ENCODE assay signal across 8 cellular contexts in genomic region chr13:77697208-77698103, GRCh38. TPM values are rescaled to one million over a fixed set of nuclear protein-coding genes. Genes with fewer than 3 reads are reported as not detected.
DNase-seq lines count a peak whose midpoint lies in the region; ATAC-seq and TF ChIP-seq lines count a peak whose summit lies in the region.

SLAIN1 (plus strand) TSS chr13:77697687; CDS start chr13:77697914, 227 bp downstream.

- no peaks in the 10 kb centered on the region for H3K36me3 ChIP-seq in HUES64 (ENCODE audit: insufficient read depth, low read length)
- no peaks in the 10 kb centered on the region for H3K36me3 ChIP-seq in OCI-LY7 (ENCODE audit: insufficient read depth, low read length)
- H3K36me3 ChIP-seq in esophagus squamous epithelium: no peaks in the 10 kb centered on the region
- H3K36me3 ChIP-seq in naive thymus-derived CD4-positive, alpha-beta T cell (ENCODE audit: control insufficient read depth in 2 of 3, insufficient read depth in 3 of 3, low read length in 3 of 3): no peaks in the 10 kb centered on the region

- H3K27ac ChIP-seq in HUES64 (ENCODE audit: low read depth, low read length) (no peak within 1 kb of the TSS; the same call in 1 of the 2 replicates), OCI-LY7 (ENCODE audit: low read depth, low read length, poor library complexity, severe bottlenecking) (peak within 1 kb of the TSS; percentile 24), esophagus squamous epithelium (peak within 1 kb of the TSS in 3 of 4 donors; percentile 67 to 71 (median 71))
- peak within 1 kb of the TSS; percentile 87 for H3K27ac ChIP-seq in naive thymus-derived CD4-positive, alpha-beta T cell (ENCODE audit: low read depth, low read length)

- POLR2A ChIA-PET in OCI-LY7 (lab: Charles Lee): interaction anchor here (0.5 to 0.9 kb wide), 5 partner anchors 21 to 349 kb away, joined by 3 to 4 read pairs (median 3); no protein-coding TSS in a partner anchor
- POLR2A ChIA-PET in naive thymus-derived CD4-positive, alpha-beta T cell (lab: Charles Lee): interaction anchor here (0.7 to 3.5 kb wide), 7 partner anchors 9 to 1837 kb away, joined by 3 to 13 read pairs (median 4); partner anchors contain the start of genes KCTD12 and MYCBP2

- intact Hi-C loops in OCI-LY7 (cut with micrococcal nuclease; ENCODE audit: unreplicated experiment) (loop anchor here (5.0 kb wide), 3 partner anchors 55 to 810 kb away; partner anchors contain the start of genes KCTD12 and MYCBP2), esophagus squamous epithelium (cut with DNase I) (no loop called here)
- intact Hi-C loops in naive thymus-derived CD4-positive, alpha-beta T cell (cut with micrococcal nuclease): loop anchor here (1.0 to 10.0 kb wide), 20 partner anchors 33 to 1935 kb away; partner anchors contain the start of genes CLN5 (in 2 of the 2), OBI1 (in 2 of the 2), POU4F1 (in 2 of the 2) and FBXL3 (in 1 of the 2)

- ATAC-seq in GM21360 (IDR thresholded peaks at IDR 0.05; ENCODE audit: unreplicated experiment): peak; percentile 71
- ATAC-seq in naive thymus-derived CD4-positive, alpha-beta T cell: peak; percentile 90
- peak; percentile 80 to 85 for ATAC-seq in stimulated activated naive B cell treated with anti-CD40 and anti-IgM and Interleukin-4, amounts not matched to agents 10 μg/mL and 1 μg/mL and 100 μg/mL, for 72 hours (replicated peaks)

- no TSS peak for BruUV-seq in OCI-LY7 (replicated peaks; lab: Mats Ljungman, UMichigan)

- H3K4me1 ChIP-seq in HUES64 (ENCODE audit: insufficient read depth, low read length) (peaks cover 20% of the 10 kb centered on the region), OCI-LY7 (ENCODE audit: insufficient read depth, low read length, poor library complexity, severe bottlenecking) (peaks cover 29% of the 10 kb centered on the region), esophagus squamous epithelium (peaks cover 0 to 39% (median 5%) of the 10 kb centered on the region in 3 donors)
- peaks cover 17 to 18% of the 10 kb centered on the region in 2 donors for H3K4me1 ChIP-seq in naive thymus-derived CD4-positive, alpha-beta T cell (ENCODE audit: control insufficient read depth in 2 of 2, insufficient read depth in 2 of 2, low read length in 2 of 2)

- H3K27ac Mint-ChIP-seq in naive thymus-derived CD4-positive, alpha-beta T cell: peak within 1 kb of the TSS; percentile 66 to 96 (median 86)
- peak within 1 kb of the TSS; percentile 95 for H3K27ac Mint-ChIP-seq in stimulated activated naive B cell treated with anti-CD40 and anti-IgM and Interleukin-4, amounts not matched to agents 10 μg/mL and 1 μg/mL and 100 μg/mL, for 72 hours

- TF ChIP-seq CTCF in OCI-LY7 (conservative IDR thresholded peaks at IDR 0.05; ENCODE audit: low read length): no peak
- TF ChIP-seq CTCF in esophagus squamous epithelium (IDR thresholded peaks at IDR 0.05): no peak

- H3K4me1 Mint-ChIP-seq in naive thymus-derived CD4-positive, alpha-beta T cell: peaks cover 13 to 53% (median 43%) of the 10 kb centered on the region in 7 donors
- peaks cover 16 to 29% of the 10 kb centered on the region in 2 donors for H3K4me1 Mint-ChIP-seq in stimulated activated naive B cell treated with anti-CD40 and anti-IgM and Interleukin-4, amounts not matched to agents 10 μg/mL and 1 μg/mL and 100 μg/mL, for 72 hours

- peak within 1 kb of the TSS; percentile 90 to 100 (median 95) for H3K4me3 Mint-ChIP-seq in naive thymus-derived CD4-positive, alpha-beta T cell
- peak within 1 kb of the TSS; percentile 95 to 99 for H3K4me3 Mint-ChIP-seq in stimulated activated naive B cell treated with anti-CD40 and anti-IgM and Interleukin-4, amounts not matched to agents 10 μg/mL and 1 μg/mL and 100 μg/mL, for 72 hours

- H3K9me3 ChIP-seq in HUES64 (ENCODE audit: insufficient read depth, low read depth, low read length): no peaks in the 10 kb centered on the region
- H3K9me3 ChIP-seq in OCI-LY7 (ENCODE audit: low read length): no peaks in the 10 kb centered on the region
- no peaks in the 10 kb centered on the region for H3K9me3 ChIP-seq in esophagus squamous epithelium
- no peaks in the 10 kb centered on the region for H3K9me3 ChIP-seq in naive thymus-derived CD4-positive, alpha-beta T cell (ENCODE audit: control insufficient read depth in 2 of 3, low read length in 3 of 3)

- peaks cover 22% of the 10 kb centered on the region; the same call in 1 of the 2 replicates for H3K79me2 ChIP-seq in OCI-LY7 (ENCODE audit: insufficient read depth, low read depth, low read length)

- H3K9me3 Mint-ChIP-seq in naive thymus-derived CD4-positive, alpha-beta T cell: peaks cover 0 to 2% (median 0%) of the 10 kb centered on the region in 11 donors
- no peaks in the 10 kb centered on the region for H3K9me3 Mint-ChIP-seq in stimulated activated naive B cell treated with anti-CD40 and anti-IgM and Interleukin-4, amounts not matched to agents 10 μg/mL and 1 μg/mL and 100 μg/mL, for 72 hours

- H3K27me3 Mint-ChIP-seq in naive thymus-derived CD4-positive, alpha-beta T cell: peaks cover 0 to 40% (median 0%) of the 10 kb centered on the region in 5 donors
- no peaks in the 10 kb centered on the region for H3K27me3 Mint-ChIP-seq in stimulated activated naive B cell treated with anti-CD40 and anti-IgM and Interleukin-4, amounts not matched to agents 10 μg/mL and 1 μg/mL and 100 μg/mL, for 72 hours

- DNase-seq in COLO829 (ENCODE audit: low spot score) (peak; percentile 48), OCI-LY7 (ENCODE audit: low spot score) (peak; percentile 92), activated T-cell treated with anti-CD3 and anti-CD28 coated beads for 4 hours (peak; percentile 71), esophagus squamous epithelium (lab: John Stamatoyannopoulos, UW) (no peak)
- DNase-seq in naive thymus-derived CD4-positive, alpha-beta T cell: peak; percentile 78 to 90 (median 85)
- peak; percentile 77 for DNase-seq in stimulated activated naive B cell treated with anti-CD40 and anti-IgM and Interleukin-4, amounts not matched to agents 10 μg/mL and 1 μg/mL and 100 μg/mL, for 72 hours

- peak in 1 of 4 donors; percentile 49 for TF ChIP-seq POLR2A in esophagus squamous epithelium (IDR thresholded peaks at IDR 0.05)

- H2AFZ ChIP-seq in OCI-LY7 (ENCODE audit: low read length): peak within 1 kb of the TSS; percentile 99

- no peaks in the 10 kb centered on the region for H3K9me2 ChIP-seq in OCI-LY7 (ENCODE audit: insufficient read depth, low read length)

- H4K20me1 ChIP-seq in OCI-LY7 (ENCODE audit: insufficient read depth, low read length): peaks cover 17% of the 10 kb centered on the region

- H3K36me3 Mint-ChIP-seq in naive thymus-derived CD4-positive, alpha-beta T cell: peaks cover 0 to 7% (median 0%) of the 10 kb centered on the region in 5 donors
- no peaks in the 10 kb centered on the region for H3K36me3 Mint-ChIP-seq in stimulated activated naive B cell treated with anti-CD40 and anti-IgM and Interleukin-4, amounts not matched to agents 10 μg/mL and 1 μg/mL and 100 μg/mL, for 72 hours

- H3K9ac ChIP-seq in HUES64 (ENCODE audit: low read depth, low read length): peak within 1 kb of the TSS; percentile 83

- H3K4me3 ChIP-seq in HUES64 (ENCODE audit: low read length): peak within 1 kb of the TSS; percentile 72
- peak within 1 kb of the TSS; percentile 73 for H3K4me3 ChIP-seq in OCI-LY7 (ENCODE audit: low read depth, low read length, poor library complexity, severe bottlenecking)
- peak within 1 kb of the TSS; percentile 58 to 91 (median 72) for H3K4me3 ChIP-seq in esophagus squamous epithelium
- H3K4me3 ChIP-seq in naive thymus-derived CD4-positive, alpha-beta T cell (ENCODE audit: low read length): peak within 1 kb of the TSS; percentile 94

- H3K27me3 ChIP-seq in HUES64 (ENCODE audit: insufficient read depth, low read length): peaks cover 18% of the 10 kb centered on the region
- H3K27me3 ChIP-seq in esophagus squamous epithelium: peaks cover 0 to 24% (median 0%) of the 10 kb centered on the region in 4 donors
- no peaks in the 10 kb centered on the region for H3K27me3 ChIP-seq in naive thymus-derived CD4-positive, alpha-beta T cell (ENCODE audit: control insufficient read depth in 2 of 2, insufficient read depth in 2 of 2, low read length in 2 of 2)

- under 1% methylated on average over 78 of the region's 86 CpGs for WGBS in HUES64
- 0% methylated on average over 8 to 9 of the region's 86 CpGs for WGBS in esophagus squamous epithelium, 2 donors

- H3K4me2 ChIP-seq in OCI-LY7 (ENCODE audit: low read length): peak within 1 kb of the TSS; percentile 100

- CTCF ChIA-PET in OCI-LY7 (lab: Charles Lee; ENCODE audit: unreplicated experiment): no interaction called here
- CTCF ChIA-PET in naive thymus-derived CD4-positive, alpha-beta T cell (lab: Charles Lee): interaction anchor here (0.6 to 1.5 kb wide), 3 partner anchors 56 to 1272 kb away, joined by 3 to 5 read pairs (median 4); no protein-coding TSS in a partner anchor

RNA-seq across cellular contexts. Expression of gene SLAIN1, which starts in this region (rescaled TPM):
- 25.7 TPM for polyA plus RNA-seq in HUES64 (2013, experiment 1 of 2)
- polyA plus RNA-seq in HUES64 (2013, experiment 2 of 2): 29.7 TPM
- 28.5 and 31.7 TPM in 2 replicates for total RNA-seq in OCI-LY7 (2014; rRNA removed; shearing (Covaris generic))
- total RNA-seq in OCI-LY7 (2022): 16.4 and 19.5 TPM in 2 replicates
- 1 to 10 TPM in 3 of 4 donors, under 1 TPM in 1; 0.57 to 4.6 (median 3.1) TPM for total RNA-seq in esophagus squamous epithelium
- 10 to 100 TPM; 28.3 to 67.8 (median 42.4) TPM for total RNA-seq in naive thymus-derived CD4-positive, alpha-beta T cell
- polyA plus RNA-seq in naive thymus-derived CD4-positive, alpha-beta T cell: 10 to 100 TPM; 21.5 to 31.2 TPM
